ENCODE assay signal across 2 cellular contexts in genomic region chr22:39181778-39182177, GRCh38.
TF ChIP-seq lines count a peak whose summit lies in the region.

No MANE protein-coding gene starts in this region.

TF ChIP-seq in SK-N-SH, 30 proteins besides CTCF, POLR2A, EP300 and RAD21 (continued from another document):
- TF ChIP-seq REST (IDR thresholded peaks at IDR 0.05; ENCODE audit: low read depth, low read length), result no peak
- TF ChIP-seq RXRA (IDR thresholded peaks at IDR 0.05; ENCODE audit: borderline replicate concordance, low read depth), result no peak
- TF ChIP-seq TAF1 (IDR thresholded peaks at IDR 0.05; ENCODE audit: borderline replicate concordance, low read depth, low read length), result no peak
- no peak for TF ChIP-seq RFX5 (IDR thresholded peaks at IDR 0.05; ENCODE audit: low read length)
- TF ChIP-seq SMC3 (IDR thresholded peaks at IDR 0.05; ENCODE audit: low read depth, low read length), result no peak
- TF ChIP-seq USF1 (IDR thresholded peaks at IDR 0.05; ENCODE audit: borderline replicate concordance, low read depth), result no peak
- TF ChIP-seq PBX3 (IDR thresholded peaks at IDR 0.05), result no peak
- TF ChIP-seq IRF3 (IDR thresholded peaks at IDR 0.05; ENCODE audit: low read depth, low read length), result no peak
- no peak for TF ChIP-seq ELF1 (IDR thresholded peaks at IDR 0.05)
- TF ChIP-seq CHD2 (IDR thresholded peaks at IDR 0.05; ENCODE audit: low read length, partially characterized antibody), result no peak

TF ChIP-seq in IMR-90, 13 proteins besides CTCF, POLR2A, EP300 and RAD21 (continued from another document):
- TF ChIP-seq USF2 (IDR thresholded peaks at IDR 0.05; ENCODE audit: low read depth, low read length) (no peak), SMC3 (IDR thresholded peaks at IDR 0.05; ENCODE audit: low read depth, low read length) (no peak), MAFK (IDR thresholded peaks at IDR 0.05; ENCODE audit: low read depth, low read length) (no peak), CEBPB (IDR thresholded peaks at IDR 0.05; ENCODE audit: low read depth, low read length) (no peak), MAZ (IDR thresholded peaks at IDR 0.05; ENCODE audit: borderline replicate concordance, low read depth, low read length) (no peak), CHD1 (IDR thresholded peaks at IDR 0.05; ENCODE audit: low read depth, low read length) (no peak), ELK1 (IDR thresholded peaks at IDR 0.05; ENCODE audit: borderline replicate concordance, low read depth, low read length) (no peak), MXI1 (IDR thresholded peaks at IDR 0.05; ENCODE audit: borderline replicate concordance, low read depth, low read length) (no peak)
TF ChIP-seq in IMR-90: peak in this region for 0.
